Comparison of ENCODE assay signal across 1 cellular context in the genomic region with DNA sequence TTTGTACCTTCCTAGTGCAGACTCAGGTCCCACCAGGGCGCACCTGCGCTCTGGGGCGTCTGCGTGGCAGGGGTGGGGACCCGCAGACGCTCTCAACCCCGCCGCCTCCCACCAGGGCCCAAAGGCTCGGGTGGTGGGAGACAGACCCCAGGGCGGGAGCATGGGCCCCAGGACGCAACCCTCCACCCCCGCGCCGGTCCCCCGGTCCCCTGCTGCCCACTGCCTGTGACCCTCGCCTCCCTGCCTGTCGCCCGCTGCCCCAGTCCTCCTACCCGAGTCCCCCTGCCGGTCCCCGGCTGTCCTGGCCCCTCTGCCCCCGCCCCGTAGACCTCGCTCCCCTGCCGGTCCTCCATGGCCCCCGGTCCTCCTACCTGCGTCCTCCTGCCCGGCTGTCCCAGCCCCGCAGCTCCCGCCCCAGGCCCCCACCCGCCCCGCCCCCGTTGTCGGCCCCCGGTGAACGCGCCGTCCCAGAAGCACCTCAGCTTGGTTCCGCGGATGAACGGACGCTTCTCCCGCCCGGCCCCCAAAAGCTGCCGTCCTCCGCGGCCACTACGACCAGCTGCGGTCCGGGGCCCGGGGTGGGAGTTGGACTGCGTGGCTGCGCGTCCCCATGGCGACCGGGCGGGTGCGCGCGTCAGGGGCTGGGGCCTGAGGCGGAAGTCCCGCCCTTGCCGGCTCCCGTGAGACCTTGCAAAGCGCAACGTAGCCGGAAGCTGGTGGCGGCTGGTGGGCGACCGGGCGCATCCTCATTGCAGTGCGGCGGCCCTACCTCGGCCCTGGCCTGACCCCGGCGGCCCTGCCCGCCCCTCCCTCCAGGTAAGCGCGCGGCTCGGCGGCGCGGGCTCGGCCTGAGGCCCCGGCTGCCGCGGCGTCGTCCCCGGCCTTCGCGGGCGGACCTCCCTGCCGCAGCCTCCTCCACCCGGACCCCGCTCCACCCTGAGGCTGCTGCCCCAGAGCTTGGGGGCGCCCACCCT.
TF ChIP-seq lines count a peak whose summit lies in the region.

Gene ARFGAP1, plus strand, starts transcription at position 709 of the 974 bp plus-strand sequence. CDS start 2,768 bp downstream, outside the sequence.

TF ChIP-seq in HepG2, 621 proteins besides CTCF, POLR2A, EP300 and RAD21 (continued from another document):
- TF ChIP-seq MED1 (CRISPR knock-in tag; IDR thresholded peaks at IDR 0.05) (peak; percentile 71), HCFC1 (IDR thresholded peaks at IDR 0.05; ENCODE audit: low read depth, low read length) (peak; percentile 67), HBP1 (CRISPR knock-in tag; IDR thresholded peaks at IDR 0.05; ENCODE audit: low read depth) (peak; percentile 38; the same call in 1 of the 2 replicates), AGO2 (optimal IDR thresholded peaks at IDR 0.05; ENCODE audit: low read depth, low read length) (peak; percentile 58), FOSL2 (CRISPR knock-in tag; IDR thresholded peaks at IDR 0.05) (peak; percentile 56), FOXC1 (CRISPR knock-in tag; IDR thresholded peaks at IDR 0.05; ENCODE audit: borderline replicate concordance) (peak; percentile 80; the same call in 1 of the 2 replicates), ATF5 (CRISPR knock-in tag; IDR thresholded peaks at IDR 0.05; ENCODE audit: low read depth) (no peak), MIXL1 (CRISPR knock-in tag; IDR thresholded peaks at IDR 0.05) (peak; percentile 61), ZNF337 (CRISPR knock-in tag; IDR thresholded peaks at IDR 0.05; ENCODE audit: borderline replicate concordance, low read depth) (no peak), MTF1 (CRISPR knock-in tag; IDR thresholded peaks at IDR 0.05) (no peak), ZNF333 (CRISPR knock-in tag; IDR thresholded peaks at IDR 0.05; ENCODE audit: borderline replicate concordance) (0 out of 2 replicates have a peak, but pooled peaks have one; percentile 54), SP2 (CRISPR knock-in tag; IDR thresholded peaks at IDR 0.05) (peak; percentile 96), YY1 (IDR thresholded peaks at IDR 0.05; ENCODE audit: insufficient read depth, insufficient replicate concordance, low read depth, low read length) (peak; percentile 85), POGZ (CRISPR knock-in tag; IDR thresholded peaks at IDR 0.05) (peak; percentile 56; the same call in 1 of the 2 replicates), CENPT (CRISPR knock-in tag; IDR thresholded peaks at IDR 0.05; ENCODE audit: low read depth) (peak; percentile 83), GFI1 (CRISPR knock-in tag; IDR thresholded peaks at IDR 0.05; ENCODE audit: borderline replicate concordance) (0 out of 2 replicates have a peak, but pooled peaks have one; percentile 18)
- TF ChIP-seq, protein P1, sequence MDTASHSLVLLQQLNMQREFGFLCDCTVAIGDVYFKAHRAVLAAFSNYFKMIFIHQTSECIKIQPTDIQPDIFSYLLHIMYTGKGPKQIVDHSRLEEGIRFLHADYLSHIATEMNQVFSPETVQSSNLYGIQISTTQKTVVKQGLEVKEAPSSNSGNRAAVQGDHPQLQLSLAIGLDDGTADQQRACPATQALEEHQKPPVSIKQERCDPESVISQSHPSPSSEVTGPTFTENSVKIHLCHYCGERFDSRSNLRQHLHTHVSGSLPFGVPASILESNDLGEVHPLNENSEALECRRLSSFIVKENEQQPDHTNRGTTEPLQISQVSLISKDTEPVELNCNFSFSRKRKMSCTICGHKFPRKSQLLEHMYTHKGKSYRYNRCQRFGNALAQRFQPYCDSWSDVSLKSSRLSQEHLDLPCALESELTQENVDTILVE (CRISPR knock-in tag; IDR thresholded peaks at IDR 0.05), result peak; percentile 89; the same call in 1 of the 2 replicates
- TF ChIP-seq, protein P2, sequence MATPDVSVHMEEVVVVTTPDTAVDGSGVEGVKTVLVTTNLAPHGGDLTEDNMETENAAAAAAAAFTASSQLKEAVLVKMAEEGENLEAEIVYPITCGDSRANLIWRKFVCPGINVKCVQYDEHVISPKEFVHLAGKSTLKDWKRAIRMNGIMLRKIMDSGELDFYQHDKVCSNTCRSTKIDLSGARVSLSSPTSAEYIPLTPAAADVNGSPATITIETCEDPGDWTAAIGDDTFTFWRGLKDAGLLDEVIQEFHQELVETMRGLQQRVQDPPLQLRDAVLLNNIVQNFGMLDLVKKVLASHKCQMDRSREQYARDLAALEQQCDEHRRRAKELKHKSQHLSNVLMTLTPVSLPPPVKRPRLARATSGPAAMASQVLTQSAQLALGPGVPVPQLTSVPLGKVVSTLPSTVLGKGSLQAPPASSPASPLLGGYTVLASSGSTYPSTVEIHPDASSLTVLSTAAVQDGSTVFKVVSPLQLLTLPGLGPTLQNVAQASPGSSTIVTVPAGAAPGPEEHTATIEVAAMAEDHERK (CRISPR knock-in tag; IDR thresholded peaks at IDR 0.05; ENCODE audit: low read depth), result peak; percentile 55; the same call in 1 of the 2 replicates
